In genomic region chr12:56221757-56222530, GRCh38 we compare ENCODE assay signal across 8 cellular contexts. TPM values are rescaled to one million over a fixed set of nuclear protein-coding genes. Genes with fewer than 3 reads are reported as not detected.
DNase-seq lines count a peak whose midpoint lies in the region; ATAC-seq and TF ChIP-seq lines count a peak whose summit lies in the region.

Gene RNF41 (minus strand): TSS chr12:56221922. CDS start chr12:56214047, 7,875 bp downstream.

- ATAC-seq in GM21529 (IDR thresholded peaks at IDR 0.05; ENCODE audit: unreplicated experiment) (peak; percentile 82), mucosa of descending colon (peak; percentile 86)

- DNase-seq in DMS 273 treated with DMSO at 0.1 percent for 48 hours (lab: John Stamatoyannopoulos, UW) (peak; percentile 82), OCI-M2 (lab: John Stamatoyannopoulos, UW; ENCODE audit: unreplicated experiment) (peak; percentile 76), activated T-cell treated with anti-CD3 and anti-CD28 coated beads for 4 hours (peak; percentile 90), epithelial cell of esophagus (ENCODE audit: low read depth) (peak; percentile 96), mucosa of descending colon (peak; percentile 98 to 99 (median 98))
- DNase-seq in stimulated activated CD8-positive, alpha-beta memory T cell treated with anti-CD3 and anti-CD28 coated beads, Interleukin-4, amount 100 ng/mL, for 24 hours (ENCODE audit: low read depth): peak; percentile 88

- peak within 1 kb of the TSS; percentile 90 to 100 (median 98) for H3K4me3 Mint-ChIP-seq in IgD-negative memory B cell

- H3K4me1 Mint-ChIP-seq in IgD-negative memory B cell: peaks cover 20 to 34% (median 22%) of the 10 kb centered on the region in 3 donors

- intact Hi-C loops in mucosa of descending colon (cut with DNase I, micrococcal nuclease): no loop called here

- no peaks in the 10 kb centered on the region for H3K9me3 ChIP-seq in mucosa of descending colon

- peaks cover 1% of the 10 kb centered on the region for H3K36me3 Mint-ChIP-seq in IgD-negative memory B cell

- H3K9me3 Mint-ChIP-seq in IgD-negative memory B cell: no peaks in the 10 kb centered on the region

- peaks cover 4% of the 10 kb centered on the region for H3K36me3 ChIP-seq in mucosa of descending colon (ENCODE audit: low read depth)

- H3K4me3 ChIP-seq in epithelial cell of esophagus (ENCODE audit: low read length): peak within 1 kb of the TSS; percentile 79
- peak within 1 kb of the TSS; percentile 54 for H3K4me3 ChIP-seq in mucosa of descending colon

- TF ChIP-seq CTCF in epithelial cell of esophagus (IDR thresholded peaks at IDR 0.05; ENCODE audit: insufficient read depth, low read depth, low read length, missing control alignments): no peak
- no peak for TF ChIP-seq CTCF in mucosa of descending colon (IDR thresholded peaks at IDR 0.05)

- peaks cover 27% of the 10 kb centered on the region for H3K4me1 ChIP-seq in mucosa of descending colon (ENCODE audit: low read depth)

- H3K27ac Mint-ChIP-seq in IgD-negative memory B cell: peak within 1 kb of the TSS; percentile 95 to 98 (median 97)

- H3K27me3 Mint-ChIP-seq in IgD-negative memory B cell: no peaks in the 10 kb centered on the region

RNA-seq across cellular contexts. Expression of gene RNF41, which starts in this region (rescaled TPM):
- polyA plus RNA-seq in IgD-negative memory B cell: 104 TPM
- total RNA-seq in mucosa of descending colon: 10 to 100 TPM; 30.4 to 51.5 (median 32.1) TPM

Comparison
In these comparisons a context has a peak if more than half of its experiments do, and no peak if none do; other contexts are left out.
1. Peak in every context shown above with its lines: DNase-seq, ATAC-seq and H3K4me3 ChIP-seq.